Comparison of ENCODE assay signal across 25 cellular contexts in the genomic region with DNA sequence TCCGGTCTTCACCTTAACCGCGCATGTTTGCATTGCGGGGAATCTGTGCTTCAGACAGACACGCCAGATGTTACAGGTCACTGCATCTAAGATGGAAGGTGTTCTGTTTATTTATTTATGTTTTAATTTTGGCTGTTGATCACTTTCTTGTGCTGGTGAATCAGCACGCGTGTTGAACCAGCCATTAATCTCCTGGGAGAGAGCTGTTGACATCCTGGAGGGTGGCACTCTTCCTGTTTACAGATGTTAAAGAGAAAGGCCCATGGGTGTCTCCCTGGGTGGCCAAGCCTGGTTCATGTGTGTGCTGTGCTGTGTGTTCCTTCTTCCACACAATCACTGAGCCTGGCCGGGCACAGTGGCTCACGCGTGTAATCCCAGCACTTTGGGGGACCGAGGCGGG.
"Had no signal": no experiment of that assay in that cellular context is flagged by ENCODE, and none has a peak within 500 bp of the region (broad histone marks: within the 10 kb centered on the region; RNA-seq: fewer than 3 reads in every experiment).

No MANE protein-coding gene starts in this region.

- H3K9me3 ChIP-seq: lower lobe of right lung, ovary, psoas muscle, sigmoid colon, testis had no signal

- H3K4me1 ChIP-seq: esophagus squamous epithelium, heart right ventricle, lower lobe of right lung, psoas muscle, sigmoid colon, testis, tibial artery had no signal

- H3K27ac ChIP-seq: coronary artery, esophagus squamous epithelium, heart right ventricle, lower lobe of right lung, ovary, psoas muscle, sigmoid colon, testis, tibial artery had no signal

- H3K27me3 ChIP-seq: esophagus squamous epithelium, heart right ventricle, ovary, sigmoid colon, testis, tibial artery had no signal

- H3K4me3 ChIP-seq: coronary artery, esophagus squamous epithelium, heart right ventricle, lower lobe of right lung, ovary, psoas muscle, sigmoid colon, testis, tibial artery had no signal

- H3K36me3 ChIP-seq: esophagus squamous epithelium, heart right ventricle, lower lobe of right lung, ovary, sigmoid colon, tibial artery had no signal

- DNase-seq: effector memory CD8-positive, alpha-beta T cell; erythroblast; esophagus squamous epithelium; foreskin melanocyte; glutamatergic neuron; heart right ventricle; hippocampal formation; immature natural killer cell; left ventricle myocardium superior; lower lobe of right lung; naive thymus-derived CD8-positive, alpha-beta T cell; nephron progenitor cell; nucleus accumbens; ovary; posterior cingulate gyrus; psoas muscle; right cardiac atrium; sigmoid colon; stimulated activated CD4-positive, alpha-beta T cell treated with anti-CD3 and anti-CD28 coated beads, Interleukin-2, amount 100 ng/mL, for 24 hours; stimulated activated CD4-positive, alpha-beta T cell treated with anti-CD3 and anti-CD28 coated beads, Interleukin-4, amount 100 ng/mL, for 24 hours; stimulated activated naive CD4-positive, alpha-beta T cell treated with Interleukin-2 at 50 U/mL for 16 hours; substantia nigra; testis; tibial artery had no signal
